In the genomic region with DNA sequence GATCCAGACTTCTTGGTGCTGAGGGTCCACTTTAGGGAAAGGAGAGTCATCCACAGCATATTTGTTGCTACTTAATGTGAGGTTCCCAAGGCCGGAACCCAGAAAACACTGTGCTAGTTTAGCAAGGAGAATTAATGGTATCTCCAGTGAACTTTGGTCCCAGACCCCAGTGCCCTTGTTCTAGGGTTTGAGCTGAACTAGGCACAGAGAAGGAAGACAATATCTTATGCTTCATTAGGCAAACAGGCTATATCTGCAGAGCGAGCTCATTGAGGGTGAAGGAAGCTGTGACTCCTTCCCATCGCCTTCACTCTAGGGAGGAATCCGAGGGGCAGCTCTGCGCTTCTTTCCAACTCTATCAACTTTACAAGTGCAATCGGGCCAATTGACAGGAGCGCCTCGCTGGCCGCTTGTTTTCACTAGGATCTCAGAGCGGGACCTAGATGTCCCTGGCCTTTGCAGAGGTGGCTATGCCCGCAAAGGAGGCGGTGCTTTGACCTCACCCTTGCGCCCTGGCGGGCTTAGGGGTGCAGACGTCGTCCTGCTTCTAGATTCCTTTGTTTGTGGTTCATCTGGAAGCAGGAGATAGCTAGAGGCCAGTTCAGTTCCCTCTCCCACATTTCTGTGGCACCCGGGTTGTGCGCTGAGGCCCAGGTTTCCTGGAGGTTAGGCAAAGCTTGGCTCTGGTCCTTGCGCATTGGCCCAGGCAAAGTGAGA, we compare ENCODE assay signal across 2 cellular contexts.
A peak's percentile ranks its signal among the peaks of the same experiment; 100 is the strongest.
TF ChIP-seq lines count a peak whose summit lies in the region.

No MANE protein-coding gene starts in this region.

TF ChIP-seq in GM12878, 131 proteins besides CTCF, POLR2A, EP300 and RAD21 (continued from another document):
- TF ChIP-seq MYB (IDR thresholded peaks at IDR 0.05; ENCODE audit: borderline replicate concordance, low read depth, low read length) (no peak), SUZ12 (IDR thresholded peaks at IDR 0.05; ENCODE audit: unreplicated experiment) (peak; percentile 32), TBL1XR1 (IDR thresholded peaks at IDR 0.05; ENCODE audit: low read depth, low read length) (no peak)

TF ChIP-seq in liver, 16 proteins besides CTCF, POLR2A, EP300 and RAD21 (continued from another document):
- TF ChIP-seq, protein P1, sequence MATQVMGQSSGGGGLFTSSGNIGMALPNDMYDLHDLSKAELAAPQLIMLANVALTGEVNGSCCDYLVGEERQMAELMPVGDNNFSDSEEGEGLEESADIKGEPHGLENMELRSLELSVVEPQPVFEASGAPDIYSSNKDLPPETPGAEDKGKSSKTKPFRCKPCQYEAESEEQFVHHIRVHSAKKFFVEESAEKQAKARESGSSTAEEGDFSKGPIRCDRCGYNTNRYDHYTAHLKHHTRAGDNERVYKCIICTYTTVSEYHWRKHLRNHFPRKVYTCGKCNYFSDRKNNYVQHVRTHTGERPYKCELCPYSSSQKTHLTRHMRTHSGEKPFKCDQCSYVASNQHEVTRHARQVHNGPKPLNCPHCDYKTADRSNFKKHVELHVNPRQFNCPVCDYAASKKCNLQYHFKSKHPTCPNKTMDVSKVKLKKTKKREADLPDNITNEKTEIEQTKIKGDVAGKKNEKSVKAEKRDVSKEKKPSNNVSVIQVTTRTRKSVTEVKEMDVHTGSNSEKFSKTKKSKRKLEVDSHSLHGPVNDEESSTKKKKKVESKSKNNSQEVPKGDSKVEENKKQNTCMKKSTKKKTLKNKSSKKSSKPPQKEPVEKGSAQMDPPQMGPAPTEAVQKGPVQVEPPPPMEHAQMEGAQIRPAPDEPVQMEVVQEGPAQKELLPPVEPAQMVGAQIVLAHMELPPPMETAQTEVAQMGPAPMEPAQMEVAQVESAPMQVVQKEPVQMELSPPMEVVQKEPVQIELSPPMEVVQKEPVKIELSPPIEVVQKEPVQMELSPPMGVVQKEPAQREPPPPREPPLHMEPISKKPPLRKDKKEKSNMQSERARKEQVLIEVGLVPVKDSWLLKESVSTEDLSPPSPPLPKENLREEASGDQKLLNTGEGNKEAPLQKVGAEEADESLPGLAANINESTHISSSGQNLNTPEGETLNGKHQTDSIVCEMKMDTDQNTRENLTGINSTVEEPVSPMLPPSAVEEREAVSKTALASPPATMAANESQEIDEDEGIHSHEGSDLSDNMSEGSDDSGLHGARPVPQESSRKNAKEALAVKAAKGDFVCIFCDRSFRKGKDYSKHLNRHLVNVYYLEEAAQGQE (IDR thresholded peaks at IDR 0.05), result no peak
TF ChIP-seq in liver: peak in this region for 1.
